ENCODE assay signal across 9 cellular contexts in genomic region chr17:50212121-50212843, GRCh38. TPM values are rescaled to one million over a fixed set of nuclear protein-coding genes. Genes with fewer than 3 reads are reported as not detected.
DNase-seq lines count a peak whose midpoint lies in the region; ATAC-seq and TF ChIP-seq lines count a peak whose summit lies in the region.
"Had no signal": no experiment of that assay in that cellular context is flagged by ENCODE, and none has a peak within 500 bp of the region (broad histone marks: within the 10 kb centered on the region; RNA-seq: fewer than 3 reads in every experiment).

No MANE protein-coding gene starts in this region.

- DNase-seq in cardiac muscle cell (ENCODE audit: low read depth in 1 of 2, low spot score in 1 of 2), result peak in 1 of 2 donors; percentile 89
- no peak for DNase-seq in Right ventricle myocardium superior
- peak; percentile 77 for DNase-seq in astrocyte of the hippocampus (ENCODE audit: low read depth, low spot score)
- DNase-seq in mesenteric fat pad (ENCODE audit: low spot score), result peak; percentile 69
- DNase-seq in transverse colon, result peak; percentile 41
- no peak for DNase-seq in central memory CD4-positive, alpha-beta T cell
- DNase-seq in LoVo (ENCODE audit: low spot score), result no peak
- DNase-seq: kidney glomerular epithelial cell had no signal

- no peak for TF ChIP-seq EP300 in transverse colon (IDR thresholded peaks at IDR 0.05; ENCODE audit: low read depth)

- ATAC-seq in Right ventricle myocardium superior (ENCODE audit: poor library complexity), result no peak
- ATAC-seq in GM21717 (IDR thresholded peaks at IDR 0.05; ENCODE audit: unreplicated experiment), result no peak

- intact Hi-C loops in Right ventricle myocardium superior (cut with DNase I), result no loop called here
- intact Hi-C loops in transverse colon (cut with DNase I; ENCODE audit: low total_unique reads), result no loop called here

- TF ChIP-seq POLR2A in transverse colon (IDR thresholded peaks at IDR 0.05), result no peak

- H3K4me1 ChIP-seq in cardiac muscle cell (ENCODE audit: low read depth) (peaks cover 44% of the 10 kb centered on the region), transverse colon (peaks cover 29 to 38% (median 35%) of the 10 kb centered on the region in 4 donors)

- in situ Hi-C loops in transverse colon (cut with MboI; ENCODE audit: low pct_ligation_motif_present in 1 of 4, low pct_unique_long_range_greater_than_20kb in 1 of 4, low sequenced_read_pairs in 3 of 4), result no loop called here

- WGBS in transverse colon (ENCODE audit: low coverage in 1 of 2), 2 donors, result 60 to 61% methylated on average over 1 to 15 of the region's 15 CpGs

- peak overlapping the region; percentile 96 for H3K27ac ChIP-seq in cardiac muscle cell
- H3K27ac ChIP-seq in transverse colon, result peak overlapping the region; percentile 88 to 95 (median 92)

- H3K9me3 ChIP-seq in cardiac muscle cell (ENCODE audit: low read depth), result no peaks in the 10 kb centered on the region
- no peaks in the 10 kb centered on the region for H3K9me3 ChIP-seq in transverse colon

- TF ChIP-seq CTCF in cardiac muscle cell (IDR thresholded peaks at IDR 0.05; ENCODE audit: low read depth, low read length) (no peak), transverse colon (IDR thresholded peaks at IDR 0.05) (no peak)

- H3K36me3 ChIP-seq in cardiac muscle cell (no peaks in the 10 kb centered on the region), transverse colon (no peaks in the 10 kb centered on the region)

- H3K4me3 ChIP-seq in cardiac muscle cell, result no peak overlapping the region
- no peak overlapping the region for H3K4me3 ChIP-seq in transverse colon

- no peaks in the 10 kb centered on the region for H3K27me3 ChIP-seq in cardiac muscle cell
- peaks cover 2% of the 10 kb centered on the region for H3K27me3 ChIP-seq in transverse colon

RNA-seq across cellular contexts. Expression of gene COL1A1, which starts 10.9 kb away (rescaled TPM):
- total RNA-seq in cardiac muscle cell (80.6 and 127 TPM in 2 replicates), Right ventricle myocardium superior (28.1 TPM), mesenteric fat pad (309 TPM), transverse colon (100 to 1,000 TPM in 2 of 4 donors, 10 to 100 TPM in 2; 13.0 to 210 (median 79.8) TPM)
- 212 and 261 TPM in 2 replicates for polyA plus RNA-seq in cardiac muscle cell

RNA-seq across cellular contexts. Expression of gene SGCA, which starts 46.5 kb away (rescaled TPM):
- total RNA-seq in cardiac muscle cell (57.5 and 63.3 TPM in 2 replicates), Right ventricle myocardium superior (135 TPM), mesenteric fat pad (0.32 TPM), transverse colon (10 to 100 TPM in 1 of 4 donors, 1 to 10 TPM in 3; 3.7 to 65.3 (median 7.6) TPM)
- 69.9 and 90.6 TPM in 2 replicates for polyA plus RNA-seq in cardiac muscle cell

Comparison
In these comparisons a context has a peak if more than half of its experiments do, and no peak if none do; other contexts are left out.
1. DNase-seq: peak in astrocyte of the hippocampus (single experiment), mesenteric fat pad (single experiment) and transverse colon (single experiment); none in Right ventricle myocardium superior (single experiment), central memory CD4-positive, alpha-beta T cell (single experiment) and LoVo (single experiment).